In the genomic region with DNA sequence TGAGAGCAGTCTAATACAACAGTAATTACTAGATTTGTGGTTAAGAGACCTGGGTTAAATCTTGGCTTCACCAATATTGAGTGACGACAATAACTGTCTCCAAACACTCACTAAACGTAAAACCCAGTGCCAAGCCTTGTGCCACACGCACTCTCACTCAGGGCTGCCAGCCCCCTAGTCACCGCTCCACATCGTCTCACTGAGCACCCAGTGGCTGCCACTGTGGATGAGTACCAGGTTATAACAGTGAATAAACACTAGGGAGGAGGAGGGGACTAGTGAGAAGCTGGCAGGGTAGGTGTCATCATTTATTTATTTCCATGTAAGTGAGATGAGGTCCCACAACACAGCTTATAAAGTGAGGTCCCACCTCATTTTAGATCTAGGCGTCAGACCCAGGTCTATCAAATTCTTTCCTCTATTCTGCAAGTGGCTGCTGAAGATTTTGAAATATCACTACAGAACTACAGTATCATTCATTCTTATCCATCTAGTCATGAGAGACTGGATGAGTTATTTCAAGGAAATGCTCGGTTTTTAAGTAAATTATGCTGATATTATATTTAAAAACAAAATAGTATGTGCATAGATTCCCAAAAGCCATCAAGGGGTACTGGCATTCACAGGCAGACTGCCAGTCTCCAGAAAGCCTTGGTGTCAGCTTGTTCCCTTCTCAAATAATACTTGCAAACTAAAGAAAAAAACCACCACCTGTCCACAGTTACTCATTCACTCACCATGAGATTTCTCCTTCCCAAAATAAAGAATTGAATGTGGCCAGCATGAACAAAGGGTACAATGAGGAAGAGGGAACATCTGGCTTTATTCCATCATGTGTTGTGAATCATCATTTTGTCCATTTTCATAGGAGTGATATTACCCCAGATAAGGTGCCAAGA, we compare ENCODE assay signal across 18 cellular contexts.
A peak's percentile ranks its signal among the peaks of the same experiment; 100 is the strongest.
DNase-seq lines count a peak whose midpoint lies in the region; ATAC-seq, FAIRE-seq and TF ChIP-seq lines count a peak whose summit lies in the region.
"Had no signal": no experiment of that assay in that cellular context is flagged by ENCODE, and none has a peak within 500 bp of the region (broad histone marks: within the 10 kb centered on the region; RNA-seq: fewer than 3 reads in every experiment).

No MANE protein-coding gene starts in this region.

- peak; percentile 79 for ATAC-seq in left ventricle myocardium superior
- no peak for ATAC-seq in GM18873 (IDR thresholded peaks at IDR 0.05; ENCODE audit: low FRiP score, unreplicated experiment)
- ATAC-seq: A549; K562; natural killer cell treated with Interleukin-12 subunit alpha and Interleukin-12 subunit beta and Interleukin-15 and Interleukin-18, amount 100 ng/mL, for 72 hours had no signal

- no peaks in the 10 kb centered on the region for H3K9me3 Mint-ChIP-seq in activated naive CD4-positive, alpha-beta T cell treated with anti-CD3 and anti-CD28 coated beads, Interleukin-2, amount 10 ng/mL, durations not matched to agents 7 days and 5 days
- H3K9me3 Mint-ChIP-seq: activated B cell treated with CpG ODN at 0.5 μM for 24 hours; natural killer cell treated with Interleukin-12 subunit alpha and Interleukin-12 subunit beta and Interleukin-15 and Interleukin-18, amount 100 ng/mL, for 72 hours; stimulated activated naive CD8-positive, alpha-beta T cell treated with anti-CD3 and anti-CD28 coated beads, Interleukin-15, Interleukin-2, amounts not matched to agents 100 ng/mL and 50 ng/mL, for 24 hours; T-helper 1 cell treated with Interleukin-12 subunit alpha and Interleukin-12 subunit beta and Interleukin-4 antibody, amounts not matched to agents 30 μg/mL and 1 μg/mL, for 36 hours had no signal

- no peaks in the 10 kb centered on the region for H3K36me3 Mint-ChIP-seq in activated naive CD4-positive, alpha-beta T cell treated with anti-CD3 and anti-CD28 coated beads, Interleukin-2, amount 10 ng/mL, durations not matched to agents 7 days and 5 days
- H3K36me3 Mint-ChIP-seq: natural killer cell treated with Interleukin-12 subunit alpha and Interleukin-12 subunit beta and Interleukin-15 and Interleukin-18, amount 100 ng/mL, for 72 hours had no signal

- FAIRE-seq in bronchial epithelial cell (lab: Jason Lieb, UNC): no peak
- FAIRE-seq: A549, K562 had no signal

- intact Hi-C loops in left ventricle myocardium superior (cut with micrococcal nuclease): no loop called here

- no peak for TF ChIP-seq CTCF in bronchial epithelial cell (IDR thresholded peaks at IDR 0.05; ENCODE audit: insufficient read depth, low read length, severe bottlenecking)

- H3K4me3 ChIP-seq in bronchial epithelial cell (ENCODE audit: low read depth, low read length): no peak overlapping the region
- H3K4me3 ChIP-seq: A549, K562 had no signal

- CTCF ChIA-PET in activated naive CD4-positive, alpha-beta T cell treated with anti-CD3 and anti-CD28 coated beads, Interleukin-2, amount 10 ng/mL, durations not matched to agents 7 days and 5 days (lab: Charles Lee): no interaction called here

- H3K27ac Mint-ChIP-seq in activated naive CD4-positive, alpha-beta T cell treated with anti-CD3 and anti-CD28 coated beads, Interleukin-2, amount 10 ng/mL, durations not matched to agents 7 days and 5 days: peak overlapping the region; percentile 33
- H3K27ac Mint-ChIP-seq: activated B cell treated with CpG ODN at 0.5 μM for 24 hours; natural killer cell treated with Interleukin-12 subunit alpha and Interleukin-12 subunit beta and Interleukin-15 and Interleukin-18, amount 100 ng/mL, for 72 hours; stimulated activated naive CD8-positive, alpha-beta T cell treated with anti-CD3 and anti-CD28 coated beads, Interleukin-15, Interleukin-2, amounts not matched to agents 100 ng/mL and 50 ng/mL, for 24 hours; T-helper 1 cell treated with Interleukin-12 subunit alpha and Interleukin-12 subunit beta and Interleukin-4 antibody, amounts not matched to agents 30 μg/mL and 1 μg/mL, for 36 hours had no signal

- H3K4me1 Mint-ChIP-seq in activated naive CD4-positive, alpha-beta T cell treated with anti-CD3 and anti-CD28 coated beads, Interleukin-2, amount 10 ng/mL, durations not matched to agents 7 days and 5 days: no peaks in the 10 kb centered on the region
- H3K4me1 Mint-ChIP-seq: activated B cell treated with CpG ODN at 0.5 μM for 24 hours had no signal

- DNase-seq in activated naive CD4-positive, alpha-beta T cell treated with anti-CD3 and anti-CD28 coated beads, Interleukin-2, amount 10 ng/mL, durations not matched to agents 7 days and 5 days: no peak
- no peak for DNase-seq in activated naive CD4-positive, alpha-beta T cell treated with Interleukin-2 at 50 U/mL for 16 hours
- DNase-seq in bronchial epithelial cell (ENCODE audit: low read depth) (peak; percentile 44), left ventricle myocardium superior (peak; percentile 45), superior temporal gyrus (ENCODE audit: extremely low spot score) (peak; percentile 69), DMS114 treated with DMSO at 0.1 percent for 48 hours (lab: John Stamatoyannopoulos, UW; ENCODE audit: unreplicated experiment) (no peak), DMS 273 (lab: John Stamatoyannopoulos, UW; ENCODE audit: unreplicated experiment) (no peak)
- DNase-seq: activated B cell treated with CpG ODN at 0.5 μM for 24 hours; activated CD8-positive, alpha-beta memory T cell treated with anti-CD3 and anti-CD28 coated beads for 24 hours; activated effector memory CD4-positive, alpha-beta T cell treated with anti-CD3 and anti-CD28 coated beads, Interleukin-2, amount 50 U/mL, for 16 hours; DND-41; NCI-H1105 treated with DMSO at 0.1 percent for 48 hours had no signal

- no peak overlapping the region for H3K4me3 Mint-ChIP-seq in activated naive CD4-positive, alpha-beta T cell treated with anti-CD3 and anti-CD28 coated beads, Interleukin-2, amount 10 ng/mL, durations not matched to agents 7 days and 5 days
- H3K4me3 Mint-ChIP-seq: activated B cell treated with CpG ODN at 0.5 μM for 24 hours; natural killer cell treated with Interleukin-12 subunit alpha and Interleukin-12 subunit beta and Interleukin-15 and Interleukin-18, amount 100 ng/mL, for 72 hours; stimulated activated naive CD8-positive, alpha-beta T cell treated with anti-CD3 and anti-CD28 coated beads, Interleukin-15, Interleukin-2, amounts not matched to agents 100 ng/mL and 50 ng/mL, for 24 hours; T-helper 1 cell treated with Interleukin-12 subunit alpha and Interleukin-12 subunit beta and Interleukin-4 antibody, amounts not matched to agents 30 μg/mL and 1 μg/mL, for 36 hours had no signal

- H3K27me3 ChIP-seq in bronchial epithelial cell (ENCODE audit: control insufficient read depth, insufficient read depth, low read length): no peaks in the 10 kb centered on the region

- peaks cover 11% of the 10 kb centered on the region for H3K36me3 ChIP-seq in bronchial epithelial cell (ENCODE audit: control insufficient read depth, insufficient read depth, low read length)

- no peaks in the 10 kb centered on the region for H3K27me3 Mint-ChIP-seq in activated naive CD4-positive, alpha-beta T cell treated with anti-CD3 and anti-CD28 coated beads, Interleukin-2, amount 10 ng/mL, durations not matched to agents 7 days and 5 days
- H3K27me3 Mint-ChIP-seq: activated B cell treated with CpG ODN at 0.5 μM for 24 hours; natural killer cell treated with Interleukin-12 subunit alpha and Interleukin-12 subunit beta and Interleukin-15 and Interleukin-18, amount 100 ng/mL, for 72 hours; stimulated activated naive CD8-positive, alpha-beta T cell treated with anti-CD3 and anti-CD28 coated beads, Interleukin-15, Interleukin-2, amounts not matched to agents 100 ng/mL and 50 ng/mL, for 24 hours had no signal

Comparison
In these comparisons a context has a peak if more than half of its experiments do, and no peak if none do; other contexts are left out.
1. DNase-seq: peak in bronchial epithelial cell (single experiment), left ventricle myocardium superior (single experiment) and superior temporal gyrus (single experiment); none in activated naive CD4-positive, alpha-beta T cell treated with anti-CD3 and anti-CD28 coated beads, Interleukin-2, amount 10 ng/mL, durations not matched to agents 7 days and 5 days (single experiment), activated naive CD4-positive, alpha-beta T cell treated with Interleukin-2 at 50 U/mL for 16 hours (single experiment), DMS114 treated with DMSO at 0.1 percent for 48 hours (single experiment) and DMS 273 (single experiment).